ENCODE assay signal across 11 cellular contexts in the genomic region with DNA sequence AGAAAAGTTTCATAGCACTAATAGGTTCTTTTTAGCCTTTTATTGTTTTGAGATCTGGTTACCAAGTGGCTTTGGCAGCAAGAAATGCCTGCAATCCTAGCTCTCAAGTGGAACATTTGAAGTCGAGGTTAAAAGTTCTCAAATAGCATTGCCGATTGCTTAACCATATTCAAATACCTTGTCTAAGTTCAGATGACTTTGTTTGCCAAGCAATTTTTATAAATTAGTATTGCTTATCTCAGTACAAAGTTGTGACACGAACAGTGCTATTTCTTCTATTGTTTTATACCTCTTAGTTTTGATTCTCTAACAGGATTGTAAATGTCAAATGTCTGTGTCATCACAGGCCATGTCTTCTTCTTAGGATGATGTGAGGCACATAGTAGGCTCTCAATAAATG.
DNase-seq lines count a peak whose midpoint lies in the region; ATAC-seq and TF ChIP-seq lines count a peak whose summit lies in the region.
"Had no signal": no experiment of that assay in that cellular context is flagged by ENCODE, and none has a peak within 500 bp of the region (broad histone marks: within the 10 kb centered on the region; RNA-seq: fewer than 3 reads in every experiment).

No MANE protein-coding gene starts in this region.

- 6 to 7% methylated on average over 3 of the region's 3 CpGs for WGBS in aorta, 2 donors

- TF ChIP-seq CTCF in kidney epithelial cell (IDR thresholded peaks at IDR 0.05; ENCODE audit: insufficient read depth, low read length, poor library complexity, severe bottlenecking): no peak

- H3K27ac ChIP-seq in aorta (ENCODE audit: low read depth in 1 of 2, low read length in 2 of 2): no peak overlapping the region
- H3K27ac ChIP-seq: right lobe of liver had no signal

- H3K9me3 ChIP-seq in aorta (ENCODE audit: control insufficient read depth, low read length): peaks cover 2% of the 10 kb centered on the region
- H3K9me3 ChIP-seq: right lobe of liver had no signal

- H3K27me3 ChIP-seq in kidney epithelial cell (ENCODE audit: control insufficient read depth, insufficient read depth, low read length) (no peaks in the 10 kb centered on the region), aorta (ENCODE audit: control insufficient read depth in 1 of 2, insufficient read depth in 2 of 2, low read length in 1 of 2) (no peaks in the 10 kb centered on the region)
- H3K27me3 ChIP-seq: right lobe of liver had no signal

- ATAC-seq in aorta (ENCODE audit: low FRiP score): peak; percentile 28

- H3K4me1 ChIP-seq in aorta (ENCODE audit: control insufficient read depth in 1 of 2, insufficient read depth in 2 of 2, low read length in 2 of 2): no peaks in the 10 kb centered on the region
- H3K4me1 ChIP-seq: right lobe of liver had no signal

- H3K36me3 ChIP-seq in kidney epithelial cell (ENCODE audit: control insufficient read depth, insufficient read depth, low read length): no peaks in the 10 kb centered on the region
- no peaks in the 10 kb centered on the region for H3K36me3 ChIP-seq in aorta (ENCODE audit: control insufficient read depth in 1 of 2, insufficient read depth in 2 of 2, low read length in 1 of 2)
- H3K36me3 ChIP-seq: right lobe of liver had no signal

- DNase-seq in NCI-H2196 (lab: John Stamatoyannopoulos, UW; ENCODE audit: unreplicated experiment) (peak; percentile 5), NCI-H2196 treated with DMSO at 0.1 percent for 48 hours (lab: John Stamatoyannopoulos, UW; ENCODE audit: unreplicated experiment) (no peak), amniotic stem cell (lab: John Stamatoyannopoulos, UW) (peak; percentile 39), kidney epithelial cell (ENCODE audit: low read depth) (peak; percentile 50), aorta (no peak), T-helper 2 cell (no peak), C1 segment of cervical spinal cord (lab: John Stamatoyannopoulos, UW) (no peak), iPS-NIHi7 (ENCODE audit: extremely low spot score) (no peak)
- DNase-seq: GOT3, NCI-H1417 had no signal

- no peak overlapping the region for H3K4me3 ChIP-seq in kidney epithelial cell (ENCODE audit: low read depth, low read length)
- H3K4me3 ChIP-seq in aorta (ENCODE audit: low read length in 2 of 2): no peak overlapping the region
- H3K4me3 ChIP-seq: right lobe of liver had no signal

- intact Hi-C loops in aorta (cut with DNase I): no loop called here

Comparison
In these comparisons a context has a peak if more than half of its experiments do, and no peak if none do; other contexts are left out.
1. DNase-seq: peak in NCI-H2196 (single experiment), amniotic stem cell (single experiment) and kidney epithelial cell (single experiment); none in NCI-H2196 treated with DMSO at 0.1 percent for 48 hours (single experiment), aorta (0 of 2), T-helper 2 cell (0 of 5), C1 segment of cervical spinal cord (0 of 14) and iPS-NIHi7 (single experiment).